ENCODE assay signal across 14 cellular contexts in genomic region chr7:91276909-91277308, GRCh38. TPM values are rescaled to one million over a fixed set of nuclear protein-coding genes. Genes with fewer than 3 reads are reported as not detected.
DNase-seq lines count a peak whose midpoint lies in the region; ATAC-seq lines count a peak whose summit lies in the region.
"Had no signal": no experiment of that assay in that cellular context is flagged by ENCODE, and none has a peak within 500 bp of the region (broad histone marks: within the 10 kb centered on the region; RNA-seq: fewer than 3 reads in every experiment).

No MANE protein-coding gene starts in this region.

- DNase-seq in NOMO-1 treated with DMSO at 0.1 percent for 48 hours (lab: John Stamatoyannopoulos, UW; ENCODE audit: unreplicated experiment), result peak; percentile 98
- DNase-seq in occipital lobe (lab: John Stamatoyannopoulos, UW), result no peak
- no peak for DNase-seq in HPDE6-E6E7 (ENCODE audit: extremely low spot score)
- no peak for DNase-seq in stimulated activated CD4-positive, alpha-beta T cell treated with anti-CD3 and anti-CD28 coated beads, Interleukin-4, amount 100 ng/mL, for 24 hours
- no peak for DNase-seq in mesenteric fat pad (ENCODE audit: low spot score)
- DNase-seq: activated CD4-positive, alpha-beta T cell treated with anti-CD3 and anti-CD28 coated beads, Interleukin-2, amount 50 U/mL, for 48 hours; gastrocnemius medialis; left colon; NCI-H1048; stimulated activated naive CD4-positive, alpha-beta T cell treated with Interleukin-2 at 50 U/mL for 16 hours; T-helper 1 cell had no signal

- ATAC-seq in GM18868 (IDR thresholded peaks at IDR 0.05; ENCODE audit: unreplicated experiment), result peak; percentile 95
- ATAC-seq in GM21529 (IDR thresholded peaks at IDR 0.05; ENCODE audit: unreplicated experiment), result peak; percentile 75
- ATAC-seq in HG03095 (IDR thresholded peaks at IDR 0.05; ENCODE audit: unreplicated experiment), result peak; percentile 76
- ATAC-seq: gastrocnemius medialis, left colon had no signal

RNA-seq across cellular contexts. Expression of gene FZD1, which starts 12.7 kb away (rescaled TPM):
- total RNA-seq in occipital lobe (10.0 TPM), mesenteric fat pad (5.3 TPM)
